In the genomic region with DNA sequence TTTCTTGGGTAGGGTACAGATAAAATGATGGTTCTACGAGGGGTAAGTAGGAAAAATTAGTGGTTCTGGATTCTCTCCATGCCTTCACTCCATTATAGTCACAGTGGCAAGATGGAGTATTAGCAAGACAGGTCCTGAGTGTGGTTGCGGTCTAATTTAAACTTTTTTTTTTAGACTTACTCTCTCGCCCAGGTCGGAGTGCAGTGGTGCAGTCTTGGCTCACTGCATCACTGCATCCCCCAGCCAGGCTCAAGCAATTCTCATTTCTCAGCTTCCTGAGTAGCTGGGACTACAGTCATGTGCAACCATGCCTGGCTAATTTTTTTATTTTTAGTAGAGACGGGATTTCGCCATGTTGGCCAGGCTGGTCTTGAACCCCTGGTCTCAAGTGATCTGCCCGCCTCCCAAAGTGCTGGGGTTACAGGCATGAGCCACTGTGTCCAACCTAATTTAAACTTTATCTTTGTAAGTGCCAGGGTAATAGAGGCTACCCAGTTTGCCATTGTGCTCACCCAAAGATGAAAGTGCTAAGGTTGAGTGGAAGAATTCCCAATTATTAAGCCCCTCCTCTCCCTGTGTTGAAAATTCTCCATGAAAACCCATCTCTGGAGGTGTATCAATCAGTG, we compare ENCODE assay signal across 15 cellular contexts.
DNase-seq lines count a peak whose midpoint lies in the region; ATAC-seq and TF ChIP-seq lines count a peak whose summit lies in the region.
"Had no signal": no experiment of that assay in that cellular context is flagged by ENCODE, and none has a peak within 500 bp of the region (broad histone marks: within the 10 kb centered on the region; RNA-seq: fewer than 3 reads in every experiment).

No MANE protein-coding gene starts in this region.

- ATAC-seq in GM18511 (IDR thresholded peaks at IDR 0.05; ENCODE audit: unreplicated experiment) (peak; percentile 95), GM21381 (IDR thresholded peaks at IDR 0.05; ENCODE audit: unreplicated experiment) (peak; percentile 75), HG02973 (IDR thresholded peaks at IDR 0.05; ENCODE audit: unreplicated experiment) (peak; percentile 87), HG03575 (IDR thresholded peaks at IDR 0.05; ENCODE audit: extremely low read depth, insufficient number of reproducible peaks, low FRiP score, unreplicated experiment) (peak; percentile 82)
- ATAC-seq: body of pancreas, left cardiac atrium had no signal

- H3K27me3 ChIP-seq in HAP-1 (ENCODE audit: low read depth), result 0 out of 2 replicates have a peak, but pooled peaks cover 3% of the 10 kb centered on the region
- H3K27me3 ChIP-seq: body of pancreas, sigmoid colon had no signal

- no peaks in the 10 kb centered on the region for H3K9me3 ChIP-seq in HAP-1
- H3K9me3 ChIP-seq: body of pancreas, sigmoid colon had no signal

- H3K4me1 ChIP-seq in HAP-1, result peaks cover 6% of the 10 kb centered on the region
- H3K4me1 ChIP-seq: body of pancreas, sigmoid colon had no signal

- no peak overlapping the region for H3K4me3 ChIP-seq in HAP-1
- H3K4me3 ChIP-seq: body of pancreas, sigmoid colon had no signal

- DNase-seq in GM20000 (ENCODE audit: low spot score), result no peak
- no peak for DNase-seq in NCI-H446 (lab: John Stamatoyannopoulos, UW)
- no peak for DNase-seq in NCI-H1417 treated with DMSO at 0.1 percent for 48 hours (lab: John Stamatoyannopoulos, UW)
- no peak for DNase-seq in HAP-1 (ENCODE audit: low spot score in 2 of 2)
- DNase-seq: activated CD4-positive, alpha-beta T cell treated with anti-CD3 and anti-CD28 coated beads, Interleukin-2, amount 50 U/mL, for 1 hour; body of pancreas; left cardiac atrium; NCI-H2171 treated with DMSO at 0.1 percent for 48 hours; sigmoid colon; substantia nigra; T-helper 1 cell had no signal

- H3K36me3 ChIP-seq in HAP-1 (replicated peaks), result no peaks in the 10 kb centered on the region
- H3K36me3 ChIP-seq: sigmoid colon had no signal

- TF ChIP-seq CTCF in GM20000 (IDR thresholded peaks at IDR 0.05; ENCODE audit: extremely low read depth, missing control alignments), result no peak

- in situ Hi-C loops in HAP-1 (cut with MboI; ENCODE audit: low sequenced_read_pairs), result no loop called here
